15 cellular contexts compared by ENCODE assay signal in the genomic region with DNA sequence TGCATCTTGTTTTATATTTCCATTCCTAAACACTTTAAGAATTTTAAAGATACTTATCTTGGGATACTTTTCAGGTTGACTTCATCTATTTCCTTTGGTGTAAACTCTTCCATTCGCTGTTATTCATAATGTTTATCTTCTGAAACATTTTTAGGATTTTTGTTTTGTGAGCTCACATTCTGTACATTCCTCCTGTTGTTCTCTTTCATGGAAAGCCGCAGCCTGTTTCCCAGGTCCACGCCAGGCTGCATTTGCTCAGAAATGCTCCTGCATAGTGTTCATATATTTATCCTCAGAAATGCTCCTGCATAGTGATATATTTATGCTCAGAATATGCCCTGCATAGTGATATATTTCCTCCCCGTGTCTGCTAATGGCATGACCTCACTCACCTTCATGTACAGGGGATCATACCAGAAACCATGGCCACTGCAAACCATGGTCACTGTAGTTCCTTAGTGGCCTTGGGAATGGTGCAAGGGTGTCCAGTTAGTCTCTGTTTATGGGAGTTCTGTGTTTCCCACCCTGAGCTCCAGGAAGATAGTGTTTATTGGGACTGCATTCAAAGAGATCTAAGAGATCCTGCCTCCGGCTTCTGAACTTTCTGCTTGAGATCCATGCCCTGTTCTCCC.
A peak's percentile ranks its signal among the peaks of the same experiment; 100 is the strongest.
DNase-seq lines count a peak whose midpoint lies in the region; ATAC-seq and TF ChIP-seq lines count a peak whose summit lies in the region.
"Had no signal": no experiment of that assay in that cellular context is flagged by ENCODE, and none has a peak within 500 bp of the region (broad histone marks: within the 10 kb centered on the region; RNA-seq: fewer than 3 reads in every experiment).

No MANE protein-coding gene starts in this region.

- TF ChIP-seq CTCF in BJ (IDR thresholded peaks at IDR 0.05; ENCODE audit: insufficient read depth, low read depth, low read length) (no peak), mesothelial cell of epicardium (IDR thresholded peaks at IDR 0.05; ENCODE audit: unreplicated experiment) (no peak)

- peaks cover 6% of the 10 kb centered on the region for H3K36me3 Mint-ChIP-seq in mesothelial cell of epicardium
- H3K36me3 Mint-ChIP-seq in activated naive CD8-positive, alpha-beta T cell treated with anti-CD3 and anti-CD28 coated beads, Interleukin-2, amount 50 U/mL, for 24 hours (ENCODE audit: low read depth): no peaks in the 10 kb centered on the region
- H3K36me3 Mint-ChIP-seq: CD4-positive, alpha-beta memory T cell; type B pancreatic cell had no signal

- H3K27ac Mint-ChIP-seq in mesothelial cell of epicardium: peak overlapping the region; percentile 33
- H3K27ac Mint-ChIP-seq in activated naive CD8-positive, alpha-beta T cell treated with anti-CD3 and anti-CD28 coated beads, Interleukin-2, amount 50 U/mL, for 24 hours: no peak overlapping the region
- H3K27ac Mint-ChIP-seq: activated CD8-positive, alpha-beta T cell treated with anti-CD3 and anti-CD28 coated beads for 36 hours; CD4-positive, alpha-beta memory T cell; type B pancreatic cell had no signal

- no peak overlapping the region for H3K4me3 Mint-ChIP-seq in mesothelial cell of epicardium
- H3K4me3 Mint-ChIP-seq in activated naive CD8-positive, alpha-beta T cell treated with anti-CD3 and anti-CD28 coated beads, Interleukin-2, amount 50 U/mL, for 24 hours: no peak overlapping the region
- H3K4me3 Mint-ChIP-seq: activated CD8-positive, alpha-beta T cell treated with anti-CD3 and anti-CD28 coated beads for 36 hours; CD4-positive, alpha-beta memory T cell; type B pancreatic cell had no signal

- H3K4me3 ChIP-seq in BJ (ENCODE audit: low read depth, low read length) (no peak overlapping the region), MG63 (no peak overlapping the region)

- no peak for ATAC-seq in activated naive CD8-positive, alpha-beta T cell treated with anti-CD3 and anti-CD28 coated beads, Interleukin-2, amount 50 U/mL, for 24 hours
- no peak for ATAC-seq in HG02623 (IDR thresholded peaks at IDR 0.05; ENCODE audit: unreplicated experiment)
- ATAC-seq: activated CD8-positive, alpha-beta T cell treated with anti-CD3 and anti-CD28 coated beads for 36 hours had no signal

- CTCF ChIA-PET in BJ (lab: Yijun Ruan, JAX): interaction anchor here (1.7 kb wide), 1 partner anchor 35 kb away, joined by 3 read pairs; no protein-coding TSS in a partner anchor

- POLR2A ChIA-PET in BJ (lab: Charles Lee): no interaction called here

- peaks cover 13% of the 10 kb centered on the region for H3K27me3 Mint-ChIP-seq in mesothelial cell of epicardium (ENCODE audit: low read depth)
- no peaks in the 10 kb centered on the region for H3K27me3 Mint-ChIP-seq in activated naive CD8-positive, alpha-beta T cell treated with anti-CD3 and anti-CD28 coated beads, Interleukin-2, amount 50 U/mL, for 24 hours
- H3K27me3 Mint-ChIP-seq: activated CD8-positive, alpha-beta T cell treated with anti-CD3 and anti-CD28 coated beads for 36 hours; type B pancreatic cell had no signal

- H3K4me1 Mint-ChIP-seq in mesothelial cell of epicardium: peaks cover 17% of the 10 kb centered on the region
- H3K4me1 Mint-ChIP-seq in activated naive CD8-positive, alpha-beta T cell treated with anti-CD3 and anti-CD28 coated beads, Interleukin-2, amount 50 U/mL, for 24 hours: no peaks in the 10 kb centered on the region
- H3K4me1 Mint-ChIP-seq: CD4-positive, alpha-beta memory T cell had no signal

- H3K36me3 ChIP-seq in BJ (ENCODE audit: control insufficient read depth, insufficient read depth, low read length) (no peaks in the 10 kb centered on the region), MG63 (peaks cover 3% of the 10 kb centered on the region; the same call in 1 of the 2 replicates)

- H3K9me3 Mint-ChIP-seq in mesothelial cell of epicardium: peaks cover 7% of the 10 kb centered on the region
- H3K9me3 Mint-ChIP-seq in activated naive CD8-positive, alpha-beta T cell treated with anti-CD3 and anti-CD28 coated beads, Interleukin-2, amount 50 U/mL, for 24 hours: no peaks in the 10 kb centered on the region

- DNase-seq in BJ (ENCODE audit: low read depth) (peak; percentile 31), MG63 (peak; percentile 73), dedifferentiated amniotic fluid mesenchymal stem cell (ENCODE audit: extremely low spot score) (peak; percentile 72), mesothelial cell of epicardium (ENCODE audit: low spot score in 2 of 2, unreplicated experiment in 2 of 2) (no peak), retina (no peak), NOMO-1 treated with dmso at 0.1 percent for 144 hours (lab: John Stamatoyannopoulos, UW; ENCODE audit: unreplicated experiment) (no peak)
- no peak for DNase-seq in activated naive CD8-positive, alpha-beta T cell treated with anti-CD3 and anti-CD28 coated beads, Interleukin-2, amount 50 U/mL, for 24 hours
- DNase-seq: activated CD8-positive, alpha-beta T cell treated with anti-CD3 and anti-CD28 coated beads for 36 hours; activated naive CD4-positive, alpha-beta T cell treated with Interleukin-2 at 50 U/mL for 16 hours; CD4-positive, alpha-beta memory T cell; effector CD8-positive, alpha-beta T cell; NCI-H1092 treated with DMSO at 0.1 percent for 48 hours; T-helper 2 cell had no signal

- H3K9me3 ChIP-seq in MG63: 0 out of 2 replicates have a peak, but pooled peaks cover 4% of the 10 kb centered on the region

- H3K27me3 ChIP-seq in BJ (ENCODE audit: control insufficient read depth, insufficient read depth, low read length) (no peaks in the 10 kb centered on the region), MG63 (no peaks in the 10 kb centered on the region)

Comparison
In these comparisons a context has a peak if more than half of its experiments do, and no peak if none do; other contexts are left out.
1. DNase-seq: peak in BJ (single experiment), MG63 (single experiment) and dedifferentiated amniotic fluid mesenchymal stem cell (single experiment); none in mesothelial cell of epicardium (0 of 2), retina (single experiment), NOMO-1 treated with dmso at 0.1 percent for 144 hours (single experiment) and activated naive CD8-positive, alpha-beta T cell treated with anti-CD3 and anti-CD28 coated beads, Interleukin-2, amount 50 U/mL, for 24 hours (single experiment).